In the genomic region with DNA sequence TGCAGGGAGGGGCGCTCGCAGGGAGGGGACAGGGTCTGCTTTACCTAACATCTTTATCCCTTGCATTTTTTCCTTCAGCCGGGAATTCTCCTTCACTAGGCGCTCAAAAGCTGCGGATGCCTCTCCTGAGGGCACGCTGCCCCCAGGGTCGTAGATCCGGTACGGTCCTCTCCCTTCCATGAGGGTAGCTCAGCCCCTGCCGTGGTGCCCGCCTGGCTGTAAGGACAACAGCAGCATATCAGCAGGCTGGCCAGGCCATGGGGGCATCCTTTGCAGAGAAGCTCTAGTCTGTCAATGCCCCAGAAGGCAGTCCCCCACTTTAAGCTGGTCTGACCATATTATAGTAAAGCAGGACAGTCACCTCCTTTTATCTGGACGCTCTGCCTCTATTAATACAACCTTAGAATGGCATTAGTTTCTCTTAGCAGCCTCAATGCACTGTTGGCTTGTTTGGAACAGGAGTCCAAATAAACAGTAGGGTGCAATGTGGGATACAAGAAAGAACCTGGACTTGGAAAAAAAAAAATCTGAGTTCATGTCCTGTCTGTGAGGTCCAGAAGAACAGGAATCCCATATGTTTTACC, we compare ENCODE assay signal across 1 cellular context.
TF ChIP-seq lines count a peak whose summit lies in the region.

No MANE protein-coding gene starts in this region.

TF ChIP-seq in A549, 52 proteins besides CTCF, POLR2A, EP300 and RAD21:
- TF ChIP-seq KDM1A (IDR thresholded peaks at IDR 0.05; ENCODE audit: low read depth) (peak; percentile 80; the same call in 1 of the 2 replicates), BHLHE40 (IDR thresholded peaks at IDR 0.05; ENCODE audit: low read depth, low read length) (no peak)
